9 cellular contexts compared by ENCODE assay signal in the genomic region with DNA sequence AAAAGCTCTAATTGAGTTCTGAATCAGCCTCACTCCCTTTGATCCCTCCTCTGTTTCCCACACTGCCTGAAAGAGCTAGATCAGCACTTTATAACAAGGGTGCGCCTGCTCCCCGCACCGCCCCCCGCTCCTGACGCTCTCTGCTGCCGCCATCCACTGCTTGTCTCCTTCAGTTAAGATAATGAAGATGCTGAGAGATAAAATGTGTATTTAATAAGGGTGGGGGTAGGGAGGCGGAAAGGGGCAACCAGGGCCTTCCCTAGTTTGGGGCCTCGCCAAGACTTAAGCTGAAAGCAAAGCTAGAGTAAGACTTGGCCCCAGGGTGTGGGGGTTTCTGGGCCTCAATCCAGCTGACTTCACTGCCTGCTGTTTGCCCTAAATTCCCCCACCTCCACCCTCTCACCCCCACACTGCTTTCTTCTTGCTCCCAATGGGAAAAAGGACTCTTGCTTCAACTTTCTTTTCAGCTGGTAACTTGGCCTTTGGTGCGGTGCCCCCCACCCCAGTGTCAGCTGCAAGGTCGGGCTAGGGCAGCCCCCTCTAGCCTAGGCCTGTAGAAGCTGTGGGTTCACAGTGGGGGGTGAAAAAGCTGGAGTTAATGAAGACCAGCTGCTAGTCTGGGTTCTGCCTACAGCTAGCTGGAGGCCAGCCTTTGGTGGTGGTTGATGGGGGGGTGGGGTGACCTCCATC. TPM values are rescaled to one million over a fixed set of nuclear protein-coding genes. Genes with fewer than 3 reads are reported as not detected.
DNase-seq lines count a peak whose midpoint lies in the region; ATAC-seq and TF ChIP-seq lines count a peak whose summit lies in the region.
"Had no signal": no experiment of that assay in that cellular context is flagged by ENCODE, and none has a peak within 500 bp of the region (broad histone marks: within the 10 kb centered on the region; RNA-seq: fewer than 3 reads in every experiment).

No MANE protein-coding gene starts in this region.

- H3K4me1 Mint-ChIP-seq in CD4-positive, alpha-beta T cell (ENCODE audit: low read depth): peaks cover 37% of the 10 kb centered on the region

- H3K4me3 Mint-ChIP-seq in CD4-positive, alpha-beta T cell: no peak overlapping the region

- no peaks in the 10 kb centered on the region for H3K9me3 Mint-ChIP-seq in CD4-positive, alpha-beta T cell

- no peak for DNase-seq in CD4-positive, alpha-beta T cell
- DNase-seq in NCI-H1105 (lab: John Stamatoyannopoulos, UW): peak; percentile 53
- DNase-seq in brain pericyte (ENCODE audit: low read depth, low spot score): peak; percentile 88
- no peak for DNase-seq in RKO (ENCODE audit: low spot score)
- DNase-seq in iPS-NIHi7 (ENCODE audit: extremely low spot score): no peak
- no peak for DNase-seq in NCI-H187 (lab: John Stamatoyannopoulos, UW)

- CTCF ChIA-PET in CD4-positive, alpha-beta T cell (lab: Charles Lee): interaction anchor here (0.9 to 6.8 kb wide), 6 partner anchors 11 to 226 kb away, joined by 3 to 40 read pairs (median 8); no protein-coding TSS in a partner anchor

- TF ChIP-seq CTCF in CD4-positive, alpha-beta T cell (IDR thresholded peaks at IDR 0.05): no peak

- H3K36me3 Mint-ChIP-seq in CD4-positive, alpha-beta T cell (ENCODE audit: low read depth): no peaks in the 10 kb centered on the region

- H3K4me3 ChIP-seq in mucosa of stomach (ENCODE audit: low read length): no peak overlapping the region

- H3K27me3 ChIP-seq in CD4-positive, alpha-beta T cell (ENCODE audit: control insufficient read depth, insufficient read depth, low read length): no peaks in the 10 kb centered on the region
- H3K27me3 ChIP-seq in mucosa of stomach (ENCODE audit: control insufficient read depth, insufficient read depth, low read length): no peaks in the 10 kb centered on the region

- H3K9ac ChIP-seq in mucosa of stomach (ENCODE audit: low read length): peak overlapping the region; percentile 29

- POLR2A ChIA-PET in CD4-positive, alpha-beta T cell (lab: Charles Lee): interaction anchor here (0.6 to 4.3 kb wide), 14 partner anchors 10 to 1382 kb away, joined by 3 to 34 read pairs (median 6); partner anchors contain the start of gene TOP2A

- H3K9me3 ChIP-seq in CD4-positive, alpha-beta T cell (ENCODE audit: control insufficient read depth, low read length): no peaks in the 10 kb centered on the region
- H3K9me3 ChIP-seq in mucosa of stomach (ENCODE audit: control insufficient read depth, low read length): no peaks in the 10 kb centered on the region

- intact Hi-C loops in CD4-positive, alpha-beta T cell (cut with DNase I, micrococcal nuclease): no loop called here

- no peak overlapping the region for H3K27ac Mint-ChIP-seq in CD4-positive, alpha-beta T cell

- ATAC-seq in CD4-positive, alpha-beta T cell (ENCODE audit: poor library complexity): peak; percentile 55
- ATAC-seq in HG03025 (IDR thresholded peaks at IDR 0.05; ENCODE audit: low FRiP score, unreplicated experiment): no peak

- H3K27me3 Mint-ChIP-seq in CD4-positive, alpha-beta T cell: no peaks in the 10 kb centered on the region

- H3K27ac ChIP-seq in CD4-positive, alpha-beta T cell (ENCODE audit: low read depth, low read length): no peak overlapping the region

- peaks cover 63% of the 10 kb centered on the region for H3K4me1 ChIP-seq in mucosa of stomach (ENCODE audit: control insufficient read depth, insufficient read depth, low read length)

- H3K36me3 ChIP-seq in mucosa of stomach (ENCODE audit: control insufficient read depth, insufficient read depth, low read length): no peaks in the 10 kb centered on the region

RNA-seq across cellular contexts. Expression of gene RARA, which starts 1.8 kb away (rescaled TPM):
- total RNA-seq in CD4-positive, alpha-beta T cell: 100 to 1,000 TPM; 114 to 115 TPM

RNA-seq across cellular contexts. Expression of gene CDC6, which starts 19.5 kb away (rescaled TPM):
- total RNA-seq in CD4-positive, alpha-beta T cell: 1 to 10 TPM; 1.0 to 1.8 TPM

RNA-seq across cellular contexts. Expression of gene GJD3, which starts 57.4 kb away (rescaled TPM):
- total RNA-seq in CD4-positive, alpha-beta T cell: not detected
- total RNA-seq: frontal cortex had no signal

Comparison
In these comparisons a context has a peak if more than half of its experiments do, and no peak if none do; other contexts are left out.
1. DNase-seq: peak in NCI-H1105 (single experiment) and brain pericyte (single experiment); none in CD4-positive, alpha-beta T cell (0 of 10), RKO (single experiment), iPS-NIHi7 (single experiment) and NCI-H187 (0 of 2).